Comparison of ENCODE assay signal across 9 cellular contexts in genomic region chrX:19121898-19122640, GRCh38. TPM values are rescaled to one million over a fixed set of nuclear protein-coding genes. Genes with fewer than 3 reads are reported as not detected.
DNase-seq lines count a peak whose midpoint lies in the region; FAIRE-seq and TF ChIP-seq lines count a peak whose summit lies in the region.
"Had no signal": no experiment of that assay in that cellular context is flagged by ENCODE, and none has a peak within 500 bp of the region (broad histone marks: within the 10 kb centered on the region; RNA-seq: fewer than 3 reads in every experiment).

A gene with protein sequence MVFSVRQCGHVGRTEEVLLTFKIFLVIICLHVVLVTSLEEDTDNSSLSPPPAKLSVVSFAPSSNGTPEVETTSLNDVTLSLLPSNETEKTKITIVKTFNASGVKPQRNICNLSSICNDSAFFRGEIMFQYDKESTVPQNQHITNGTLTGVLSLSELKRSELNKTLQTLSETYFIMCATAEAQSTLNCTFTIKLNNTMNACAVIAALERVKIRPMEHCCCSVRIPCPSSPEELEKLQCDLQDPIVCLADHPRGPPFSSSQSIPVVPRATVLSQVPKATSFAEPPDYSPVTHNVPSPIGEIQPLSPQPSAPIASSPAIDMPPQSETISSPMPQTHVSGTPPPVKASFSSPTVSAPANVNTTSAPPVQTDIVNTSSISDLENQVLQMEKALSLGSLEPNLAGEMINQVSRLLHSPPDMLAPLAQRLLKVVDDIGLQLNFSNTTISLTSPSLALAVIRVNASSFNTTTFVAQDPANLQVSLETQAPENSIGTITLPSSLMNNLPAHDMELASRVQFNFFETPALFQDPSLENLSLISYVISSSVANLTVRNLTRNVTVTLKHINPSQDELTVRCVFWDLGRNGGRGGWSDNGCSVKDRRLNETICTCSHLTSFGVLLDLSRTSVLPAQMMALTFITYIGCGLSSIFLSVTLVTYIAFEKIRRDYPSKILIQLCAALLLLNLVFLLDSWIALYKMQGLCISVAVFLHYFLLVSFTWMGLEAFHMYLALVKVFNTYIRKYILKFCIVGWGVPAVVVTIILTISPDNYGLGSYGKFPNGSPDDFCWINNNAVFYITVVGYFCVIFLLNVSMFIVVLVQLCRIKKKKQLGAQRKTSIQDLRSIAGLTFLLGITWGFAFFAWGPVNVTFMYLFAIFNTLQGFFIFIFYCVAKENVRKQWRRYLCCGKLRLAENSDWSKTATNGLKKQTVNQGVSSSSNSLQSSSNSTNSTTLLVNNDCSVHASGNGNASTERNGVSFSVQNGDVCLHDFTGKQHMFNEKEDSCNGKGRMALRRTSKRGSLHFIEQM (minus strand): TSS chrX:19122468. CDS start chrX:19068834, 53,634 bp downstream.

- H3K27ac Mint-ChIP-seq in CD14-positive monocyte = no peak within 1 kb of the TSS
- H3K27ac Mint-ChIP-seq: CD4-positive, CD25-positive, alpha-beta regulatory T cell had no signal

- H3K4me1 ChIP-seq in keratinocyte (ENCODE audit: control insufficient read depth, extremely low read depth, insufficient read depth, low read length) (no peaks in the 10 kb centered on the region), testis (no peaks in the 10 kb centered on the region)

- H3K9me3 ChIP-seq in keratinocyte (ENCODE audit: control insufficient read depth, low read depth, low read length) (no peaks in the 10 kb centered on the region), testis (no peaks in the 10 kb centered on the region)

- no peaks in the 10 kb centered on the region for H3K4me1 Mint-ChIP-seq in CD14-positive monocyte

- FAIRE-seq in keratinocyte (lab: Jason Lieb, UNC) = no peak

- 1% methylated on average over 16 of the region's 107 CpGs; no CpG with 5 or more reads in 1 of the 2 donors for WGBS in testis, 2 donors

- no peaks in the 10 kb centered on the region for H3K36me3 ChIP-seq in keratinocyte (ENCODE audit: control insufficient read depth in 2 of 2, extremely low read depth in 1 of 2, insufficient read depth in 2 of 2, low read length in 2 of 2)
- H3K36me3 ChIP-seq in testis (ENCODE audit: low read depth, missing control alignments) = no peaks in the 10 kb centered on the region

- intact Hi-C loops in testis (cut with DNase I; ENCODE audit: low total_unique reads) (no loop called here), CD14-positive monocyte (cut with micrococcal nuclease) (no loop called here)

- no peaks in the 10 kb centered on the region for H3K79me2 ChIP-seq in keratinocyte (ENCODE audit: control insufficient read depth, insufficient read depth, low read length)

- H3K4me3 Mint-ChIP-seq in CD14-positive monocyte = peak within 1 kb of the TSS in 1 of 2 donors; percentile 60
- H3K4me3 Mint-ChIP-seq: CD4-positive, CD25-positive, alpha-beta regulatory T cell had no signal

- in situ Hi-C loops in astrocyte of the cerebellum (cut with HindIII; ENCODE audit: low sequenced_read_pairs) = no loop called here

- no peaks in the 10 kb centered on the region for H3K9me1 ChIP-seq in keratinocyte (ENCODE audit: control insufficient read depth, extremely low read depth, insufficient read depth, low read length)

- H4K20me1 ChIP-seq in keratinocyte (ENCODE audit: control insufficient read depth, extremely low read depth, insufficient read depth, low read length) = no peaks in the 10 kb centered on the region

- H3K4me3 ChIP-seq in astrocyte of the cerebellum (ENCODE audit: low read depth, low read length) (peak within 1 kb of the TSS; percentile 34), keratinocyte (ENCODE audit: control insufficient read depth in 2 of 3, extremely low read depth in 1 of 3, insufficient read depth in 2 of 3, low read depth in 1 of 3, low read length in 3 of 3) (peak within 1 kb of the TSS in 2 of 3 experiments; percentile 11 to 21), testis (peak within 1 kb of the TSS in 1 of 2 donors; percentile 49)

- no peak for TF ChIP-seq POLR2A in testis (IDR thresholded peaks at IDR 0.05)

- H3K4me2 ChIP-seq in keratinocyte (ENCODE audit: control insufficient read depth, extremely low read depth, insufficient read depth, low read depth, low read length) = peak within 1 kb of the TSS; percentile 38

- H3K9ac ChIP-seq in keratinocyte (ENCODE audit: control insufficient read depth, extremely low read depth, insufficient read depth, low read length) = no peak within 1 kb of the TSS

- DNase-seq in NCI-H2171 (lab: John Stamatoyannopoulos, UW) (peak; percentile 23), NCI-H2171 treated with DMSO at 0.1 percent for 48 hours (lab: John Stamatoyannopoulos, UW) (no peak), astrocyte of the cerebellum (ENCODE audit: low read depth) (no peak), keratinocyte (ENCODE audit: low read depth, low spot score) (no peak), testis (peak; percentile 13), DMS79 treated with DMSO at 0.1 percent for 48 hours (lab: John Stamatoyannopoulos, UW) (no peak), CD14-positive monocyte (ENCODE audit: low spot score) (no peak), NOMO-1 (lab: John Stamatoyannopoulos, UW; ENCODE audit: unreplicated experiment in 2 of 2) (no peak)
- DNase-seq: CD4-positive, CD25-positive, alpha-beta regulatory T cell had no signal

- dilution Hi-C loops in keratinocyte (cut with MboI; ENCODE audit: extremely low pct_ligation_motif_present, low sequenced_read_pairs) = no loop called here

- H3K27ac ChIP-seq in keratinocyte (ENCODE audit: control insufficient read depth, insufficient read depth, low read length) = no peak within 1 kb of the TSS
- no peak within 1 kb of the TSS for H3K27ac ChIP-seq in testis

- H3K27me3 Mint-ChIP-seq in CD14-positive monocyte (ENCODE audit: low read depth in 3 of 3) = peaks cover 47 to 74% (median 63%) of the 10 kb centered on the region in 3 donors

- no peak within 1 kb of the TSS for H2AFZ ChIP-seq in keratinocyte (ENCODE audit: control insufficient read depth, low read length)

- H3K27me3 ChIP-seq in keratinocyte (ENCODE audit: control insufficient read depth, extremely low read depth, insufficient read depth, low read length) (peaks cover 30% of the 10 kb centered on the region), testis (no peaks in the 10 kb centered on the region)

- no peak for TF ChIP-seq CTCF in astrocyte of the cerebellum (IDR thresholded peaks at IDR 0.05; ENCODE audit: low read depth, low read length, missing control alignments)
- TF ChIP-seq CTCF in keratinocyte (optimal IDR thresholded peaks at IDR 0.05 in 1 of 3, IDR thresholded peaks at IDR 0.05 in 1 of 3, conservative IDR thresholded peaks at IDR 0.05 in 1 of 3; ENCODE audit: extremely low read depth in 1 of 3, insufficient read depth in 2 of 3, low read length in 3 of 3) = peak in 1 of 3 experiments; percentile 19
- TF ChIP-seq CTCF in testis (IDR thresholded peaks at IDR 0.05) = no peak
- no peak for TF ChIP-seq CTCF in CD14-positive monocyte (IDR thresholded peaks at IDR 0.05)

- peaks cover 0 to 13% (median 4%) of the 10 kb centered on the region in 7 donors for H3K9me3 Mint-ChIP-seq in CD14-positive monocyte
- H3K9me3 Mint-ChIP-seq: CD4-positive, CD25-positive, alpha-beta regulatory T cell had no signal

- peaks cover 0 to 2% of the 10 kb centered on the region in 2 donors for H3K36me3 Mint-ChIP-seq in CD14-positive monocyte
- H3K36me3 Mint-ChIP-seq: CD4-positive, CD25-positive, alpha-beta regulatory T cell had no signal

RNA-seq across cellular contexts. Expression of the gene that starts here (rescaled TPM):
- polyA plus RNA-seq in keratinocyte = 0.07 to 0.44 TPM (median 0.20 TPM) in 3 replicates
- polyA plus RNA-seq in keratinocyte (2011; ENCODE audit: low read depth) = not detected
- 0.16 and 0.24 TPM in 2 replicates for polyA plus RNA-seq in keratinocyte (2011; cell fraction: cytosol; rRNA removed)
- polyA plus RNA-seq in keratinocyte (2011; cell fraction: nucleus; rRNA removed) = 0.09 and 0.15 TPM in 2 replicates
- 0.07 and 0.16 TPM in 2 replicates for polyA plus RNA-seq in keratinocyte (2012; ENCODE audit: low replicate concordance)
- polyA minus RNA-seq in keratinocyte = 0.03 to 0.07 TPM in 2 of 3 replicates, not detected in the other
- polyA minus RNA-seq in keratinocyte (2011; cell fraction: cytosol; rRNA and poly(A)+ RNA removed) = not detected
- polyA minus RNA-seq in keratinocyte (2011; cell fraction: nucleus; rRNA and poly(A)+ RNA removed) = not detected in 2 replicates
- 1 to 10 TPM; 5.0 to 5.8 TPM for total RNA-seq in testis
- 17.2 TPM for polyA plus RNA-seq in testis (ENCODE audit: insufficient read depth, low read depth, low replicate concordance)
- polyA plus RNA-seq in CD14-positive monocyte = not detected
- total RNA-seq: CD4-positive, CD25-positive, alpha-beta regulatory T cell had no signal
- polyA plus RNA-seq: CD4-positive, CD25-positive, alpha-beta regulatory T cell had no signal

Comparison
In these comparisons a context has a peak if more than half of its experiments do, and no peak if none do; other contexts are left out.
1. RNA of the gene that starts here (polyA plus RNA-seq): 17.2 TPM in testis (single experiment); 0.07 to 0.44 TPM in keratinocyte and not detected in CD14-positive monocyte; every median in the first group is over 10 times any median in the second.
2. DNase-seq: peak in NCI-H2171 (single experiment) and testis (single experiment); none in NCI-H2171 treated with DMSO at 0.1 percent for 48 hours (single experiment), astrocyte of the cerebellum (single experiment), keratinocyte (single experiment), DMS79 treated with DMSO at 0.1 percent for 48 hours (single experiment), CD14-positive monocyte (single experiment) and NOMO-1 (0 of 2).